ENCODE assay signal across 31 cellular contexts in genomic region chr10:96450514-96451207, GRCh38.
DNase-seq lines count a peak whose midpoint lies in the region; ATAC-seq, FAIRE-seq and TF ChIP-seq lines count a peak whose summit lies in the region.
"Had no signal": no experiment of that assay in that cellular context is flagged by ENCODE, and none has a peak within 500 bp of the region (broad histone marks: within the 10 kb centered on the region; RNA-seq: fewer than 3 reads in every experiment).

No MANE protein-coding gene starts in this region.

- no peaks in the 10 kb centered on the region; the same call in 1 of the 2 replicates for H3K9me2 ChIP-seq in GM23338 (ENCODE audit: insufficient read depth)

- H2BK12ac ChIP-seq in H1 (ENCODE audit: low read depth, low read length): peak overlapping the region; percentile 97

- H2BK120ac ChIP-seq in H1 (replicated peaks; ENCODE audit: low read depth, low read length): peak overlapping the region; percentile 95
- no peak overlapping the region for H2BK120ac ChIP-seq in mesendoderm (ENCODE audit: low read depth, low read length)

- no peaks in the 10 kb centered on the region for H3K36me3 ChIP-seq in GM23338 (ENCODE audit: insufficient read depth)
- no peaks in the 10 kb centered on the region for H3K36me3 ChIP-seq in H1 (ENCODE audit: control insufficient read depth in 2 of 4, insufficient read depth in 4 of 4, low read length in 3 of 4)
- no peaks in the 10 kb centered on the region for H3K36me3 ChIP-seq in mesendoderm (ENCODE audit: control insufficient read depth, insufficient read depth, low read length)
- H3K36me3 ChIP-seq in prostate gland: no peaks in the 10 kb centered on the region
- H3K36me3 ChIP-seq: BLaER1 had no signal

- H2BK20ac ChIP-seq in H1 (ENCODE audit: low read length): peak overlapping the region; percentile 88

- peaks cover 55% of the 10 kb centered on the region for H3K4me1 ChIP-seq in GM23338 (ENCODE audit: insufficient read depth)
- H3K4me1 ChIP-seq in H1 (replicated peaks in 1 of 4; ENCODE audit: control insufficient read depth in 3 of 4, insufficient read depth in 4 of 4, low read length in 3 of 4): peaks cover 25 to 34% (median 30%) of the 10 kb centered on the region in 4 experiments
- H3K4me1 ChIP-seq in mesendoderm (ENCODE audit: control insufficient read depth, low read depth, low read length): no peaks in the 10 kb centered on the region
- H3K4me1 ChIP-seq in prostate gland (replicated peaks): no peaks in the 10 kb centered on the region
- H3K4me1 ChIP-seq: BLaER1 had no signal

- H2BK5ac ChIP-seq in H1 (ENCODE audit: low read depth, low read length) (peak overlapping the region; percentile 82), mesendoderm (ENCODE audit: low read length) (no peak overlapping the region)

- no peaks in the 10 kb centered on the region for H3K9me3 Mint-ChIP-seq in GM23338
- H3K9me3 Mint-ChIP-seq: activated T-helper 1 cell treated with anti-CD3 and anti-CD28 coated beads, Interleukin-12 subunit alpha, Interleukin-12 subunit beta, Interleukin-2, Interleukin-4 antibody, amounts not matched to agents 30 ng/mL and 10 ng/mL and 1 ng/mL, durations not matched to agents 14 hours and 24 hours and 36 hours; central memory CD8-positive, alpha-beta T cell; mesothelial cell of epicardium; natural killer cell had no signal

- POLR2A ChIA-PET in H1 (lab: Charles Lee; ENCODE audit: partially characterized antibody): interaction anchor here (0.7 to 1.7 kb wide), 8 partner anchors 9 to 661 kb away, joined by 3 to 6 read pairs (median 4); no protein-coding TSS in a partner anchor

- DNase-seq in GM23338 (ENCODE audit: low spot score) (peak; percentile 93), NCI-H2107 (lab: John Stamatoyannopoulos, UW) (peak; percentile 3), H1 (ENCODE audit: low read depth in 1 of 2, low spot score in 2 of 2) (peak; percentile 52 to 62), mesendoderm (peak; percentile 78), prostate gland (ENCODE audit: low spot score) (no peak), GM13976 (ENCODE audit: low spot score) (no peak)
- DNase-seq: activated CD4-positive, alpha-beta T cell treated with anti-CD3 and anti-CD28 coated beads, Interleukin-2, amount 50 U/mL, for 1 hour; activated naive CD4-positive, alpha-beta T cell treated with anti-CD3 and anti-CD28 coated beads, Interleukin-2, amount 50 U/mL, for 16 hours; COR-L47; DMS79; dorsolateral prefrontal cortex; erythroblast; foreskin fibroblast; GM23248; left cardiac atrium; natural killer cell; NCI-H1930; NCI-H510A treated with DMSO at 0.1 percent for 48 hours; RPMI8226; stimulated activated CD4-positive, alpha-beta T cell treated with anti-CD3 and anti-CD28 coated beads, Interleukin-1b, Interleukin-23, amount 100 ng/mL, for 48 hours had no signal

- peak overlapping the region; percentile 49 for H3K4ac ChIP-seq in H1 (replicated peaks; ENCODE audit: insufficient read length, low read depth, low read length)
- no peak overlapping the region for H3K4ac ChIP-seq in mesendoderm (ENCODE audit: low read depth, low read length)

- no peak for TF ChIP-seq CTCF in GM23338 (conservative IDR thresholded peaks at IDR 0.05; ENCODE audit: low read depth in 2 of 2)
- TF ChIP-seq CTCF in H1 (IDR thresholded peaks at IDR 0.05; ENCODE audit: control extremely low read depth in 1 of 3, insufficient read depth in 1 of 3, low read depth in 1 of 3, low read length in 3 of 3): no peak
- no peak for TF ChIP-seq CTCF in prostate gland (IDR thresholded peaks at IDR 0.05)
- TF ChIP-seq CTCF in GM13976 (IDR thresholded peaks at IDR 0.05; ENCODE audit: borderline replicate concordance, control extremely low read depth, extremely low read depth, insufficient read depth, missing control alignments): no peak

- no peaks in the 10 kb centered on the region; the same call in 1 of the 2 replicates for H3K23me2 ChIP-seq in H1 (ENCODE audit: low read depth, low read length)

- ATAC-seq in GM23338: peak; percentile 96
- no peak for ATAC-seq in GM19328 (IDR thresholded peaks at IDR 0.05; ENCODE audit: unreplicated experiment)
- no peak for ATAC-seq in GM21619 (IDR thresholded peaks at IDR 0.05; ENCODE audit: unreplicated experiment)
- ATAC-seq: left cardiac atrium, natural killer cell had no signal

- 4% methylated on average over 12 of the region's 12 CpGs; no CpG with 5 or more reads in 1 of the 2 experiments for WGBS in H1 (ENCODE audit: extremely low coverage in 1 of 2, insufficient coverage in 1 of 2, insufficient read length in 1 of 2, insufficient replicate concordance in 2 of 2, low coverage in 1 of 2, low lambda C conversion rate in 2 of 2, missing lambda C conversion rate in 1 of 2), 2 experiments
- WGBS in mesendoderm (ENCODE audit: extremely low coverage, insufficient coverage, low lambda C conversion rate): no CpG with 5 or more reads among the region's 12 CpGs
- WGBS in prostate gland: 75% methylated on average over 12 of the region's 12 CpGs

- no peaks in the 10 kb centered on the region for H3K79me1 ChIP-seq in H1 (ENCODE audit: low read depth, low read length)
- H3K79me1 ChIP-seq in mesendoderm (ENCODE audit: low read length): no peaks in the 10 kb centered on the region

- CTCF ChIA-PET in H1 (lab: Charles Lee; ENCODE audit: partially characterized antibody): interaction anchor here (0.6 to 3.6 kb wide), 9 partner anchors 9 to 86 kb away, joined by 3 to 31 read pairs (median 4); partner anchors contain the start of gene TLL2

- H3K56ac ChIP-seq in H1 (replicated peaks; ENCODE audit: insufficient read length, low read depth, low read length) (peak overlapping the region; percentile 32), mesendoderm (ENCODE audit: low read length) (no peak overlapping the region)

- H2AFZ ChIP-seq in GM23338: no peak overlapping the region
- peak overlapping the region; percentile 37; the same call in 1 of the 2 replicates for H2AFZ ChIP-seq in H1 (ENCODE audit: low read length)
- H2AFZ ChIP-seq: GM23248 had no signal

- peaks cover 66% of the 10 kb centered on the region for H3K4me1 Mint-ChIP-seq in GM23338
- H3K4me1 Mint-ChIP-seq: central memory CD8-positive, alpha-beta T cell; IgD-negative memory B cell; natural killer cell had no signal

- no peak overlapping the region for H3K23ac ChIP-seq in H1 (ENCODE audit: insufficient read length)
- no peak overlapping the region for H3K23ac ChIP-seq in mesendoderm (ENCODE audit: low read length)

- TF ChIP-seq POLR2A in H1 (IDR thresholded peaks at IDR 0.05; ENCODE audit: control extremely low read depth in 1 of 2, low read depth in 2 of 2, low read length in 2 of 2) (0 out of 3 replicates have a peak, but pooled peaks of 1 of the 2 experiments have one; percentile 39), prostate gland (IDR thresholded peaks at IDR 0.05) (no peak)

- H3K27me3 ChIP-seq in GM23338 (ENCODE audit: insufficient read depth) (no peaks in the 10 kb centered on the region), H1 (replicated peaks in 1 of 4; ENCODE audit: control insufficient read depth in 3 of 4, extremely low read depth in 1 of 4, insufficient read depth in 3 of 4, low read length in 3 of 4) (no peaks in the 10 kb centered on the region), mesendoderm (ENCODE audit: insufficient read depth, low read length, poor library complexity) (no peaks in the 10 kb centered on the region), prostate gland (replicated peaks; ENCODE audit: insufficient read depth) (no peaks in the 10 kb centered on the region)
- H3K27me3 ChIP-seq: BLaER1, dorsolateral prefrontal cortex had no signal

- intact Hi-C loops in prostate gland (cut with DNase I): no loop called here

- H3K4me3 Mint-ChIP-seq in GM23338: peak overlapping the region; percentile 53
- H3K4me3 Mint-ChIP-seq: activated T-helper 1 cell treated with anti-CD3 and anti-CD28 coated beads, Interleukin-12 subunit alpha, Interleukin-12 subunit beta, Interleukin-2, Interleukin-4 antibody, amounts not matched to agents 30 ng/mL and 10 ng/mL and 1 ng/mL, durations not matched to agents 14 hours and 24 hours and 36 hours; central memory CD8-positive, alpha-beta T cell; IgD-negative memory B cell; mesothelial cell of epicardium; natural killer cell had no signal

- no peak overlapping the region for H3K14ac ChIP-seq in H1 (ENCODE audit: insufficient read length)

- H3K4me3 ChIP-seq in GM23338 (peak overlapping the region; percentile 34), H1 (ENCODE audit: extremely low read depth in 1 of 4, insufficient read depth in 2 of 4, low read depth in 3 of 4, low read length in 4 of 4) (peak overlapping the region in 1 of 4 experiments; percentile 44; a peak in 2 of 8 replicates), mesendoderm (ENCODE audit: low read length) (no peak overlapping the region), prostate gland (no peak overlapping the region)
- H3K4me3 ChIP-seq: BLaER1, dorsolateral prefrontal cortex, GM23248, SK-N-MC had no signal

- H2BK15ac ChIP-seq in H1 (ENCODE audit: low read length): no peak overlapping the region
- no peak overlapping the region for H2BK15ac ChIP-seq in mesendoderm (replicated peaks; ENCODE audit: low read depth)

- H4K20me1 ChIP-seq in GM23338 (replicated peaks; ENCODE audit: insufficient read depth) (no peaks in the 10 kb centered on the region), H1 (replicated peaks in 1 of 2; ENCODE audit: control insufficient read depth in 1 of 2, insufficient read depth in 2 of 2, low read length in 2 of 2) (no peaks in the 10 kb centered on the region)
- H4K20me1 ChIP-seq: BLaER1 had no signal

- in situ Hi-C loops in GM13976 (cut with MboI; ENCODE audit: low sequenced_read_pairs, unreplicated experiment): no loop called here

- H3K27me3 Mint-ChIP-seq in GM23338 (ENCODE audit: insufficient read depth, low read depth, poor library complexity): peaks cover under 1% of the 10 kb centered on the region

- TF ChIP-seq RAD21 in H1 (IDR thresholded peaks at IDR 0.05 in 1 of 2, conservative IDR thresholded peaks at IDR 0.05 in 1 of 2; ENCODE audit: low read depth in 2 of 2, low read length in 2 of 2): no peak

- TF ChIP-seq EP300 in H1 (IDR thresholded peaks at IDR 0.05; ENCODE audit: borderline replicate concordance in 1 of 2, low read depth in 2 of 2, low read length in 2 of 2): no peak

- peak overlapping the region; percentile 96 for H3K27ac Mint-ChIP-seq in GM23338
- H3K27ac Mint-ChIP-seq: activated T-helper 1 cell treated with anti-CD3 and anti-CD28 coated beads, Interleukin-12 subunit alpha, Interleukin-12 subunit beta, Interleukin-2, Interleukin-4 antibody, amounts not matched to agents 30 ng/mL and 10 ng/mL and 1 ng/mL, durations not matched to agents 14 hours and 24 hours and 36 hours; mesothelial cell of epicardium; natural killer cell; progenitor cell of endocrine pancreas had no signal

- no peak overlapping the region for H4K8ac ChIP-seq in H1 (ENCODE audit: extremely low read depth, insufficient read depth, low read length)
- H4K8ac ChIP-seq in mesendoderm (ENCODE audit: low read depth, low read length): no peak overlapping the region

- H4K5ac ChIP-seq in H1 (ENCODE audit: insufficient read length, low read depth, low read length) (peak overlapping the region; percentile 41), mesendoderm (ENCODE audit: low read length) (no peak overlapping the region)

- peaks cover 9% of the 10 kb centered on the region; the same call in 1 of the 2 replicates for H3F3A ChIP-seq in GM23338 (replicated peaks; ENCODE audit: low read depth)

- peak; percentile 93 for FAIRE-seq in H1 (lab: Jason Lieb, UNC)
- FAIRE-seq: GM12891 had no signal

- H3K18ac ChIP-seq in H1 (ENCODE audit: extremely low read depth, low read length) (peak overlapping the region; percentile 79; the same call in 1 of the 2 replicates), mesendoderm (ENCODE audit: low read length) (no peak overlapping the region)

- H3K4me2 ChIP-seq in GM23338: peak overlapping the region; percentile 56
- H3K4me2 ChIP-seq in H1 (ENCODE audit: insufficient read depth in 1 of 2, low read depth in 2 of 2, low read length in 2 of 2): peak overlapping the region; percentile 63 to 78
- H3K4me2 ChIP-seq in mesendoderm (ENCODE audit: low read length): no peak overlapping the region
- H3K4me2 ChIP-seq: BLaER1 had no signal

- peak overlapping the region in 2 of 4 experiments; percentile 2 to 67; a peak in 2 of 7 replicates for H3K9ac ChIP-seq in H1 (replicated peaks in 1 of 4; ENCODE audit: extremely low read depth in 1 of 4, low read depth in 3 of 4, low read length in 3 of 4)
- no peak overlapping the region for H3K9ac ChIP-seq in mesendoderm (ENCODE audit: low read length)
- H3K9ac ChIP-seq: BLaER1, GM23248 had no signal

- H3K9me3 ChIP-seq in H1 (ENCODE audit: insufficient read depth in 2 of 2, low read depth in 1 of 2, low read length in 1 of 2) (no peaks in the 10 kb centered on the region), prostate gland (no peaks in the 10 kb centered on the region)
- H3K9me3 ChIP-seq: BLaER1 had no signal

- H4K91ac ChIP-seq in H1 (replicated peaks; ENCODE audit: insufficient read length, low read length): peak overlapping the region; percentile 57

- no peaks in the 10 kb centered on the region for H3K79me2 ChIP-seq in GM23338 (replicated peaks; ENCODE audit: insufficient read depth)
- H3K79me2 ChIP-seq in H1 (ENCODE audit: control insufficient read depth in 1 of 2, insufficient read depth in 2 of 2, low read length in 2 of 2): no peaks in the 10 kb centered on the region
- H3K79me2 ChIP-seq in mesendoderm (ENCODE audit: control insufficient read depth, insufficient read depth, low read length): no peaks in the 10 kb centered on the region

- no peaks in the 10 kb centered on the region; the same call in 2 of the 3 replicates for H3K36me3 Mint-ChIP-seq in GM23338 (ENCODE audit: low read depth)
- H3K36me3 Mint-ChIP-seq: mesothelial cell of epicardium, natural killer cell had no signal

- H3K27ac ChIP-seq in GM23338 (ENCODE audit: low read depth) (peak overlapping the region; percentile 98), H1 (ENCODE audit: low read depth, low read length) (peak overlapping the region; percentile 84), mesendoderm (ENCODE audit: low read depth, low read length) (no peak overlapping the region), prostate gland (no peak overlapping the region)
- H3K27ac ChIP-seq: BLaER1, dorsolateral prefrontal cortex, GM23248, SK-N-MC, VCaP had no signal

- H2AK5ac ChIP-seq in H1 (ENCODE audit: low read depth, low read length) (0 out of 2 replicates have a peak overlapping the region, but pooled peaks have one; percentile 67), mesendoderm (ENCODE audit: low read length) (no peak overlapping the region)

Comparison
In these comparisons a context has a peak if more than half of its experiments do, and no peak if none do; other contexts are left out.
1. DNase-seq: peak in GM23338 (single experiment), NCI-H2107 (single experiment), H1 (2 of 2) and mesendoderm (single experiment); none in prostate gland (single experiment) and GM13976 (single experiment).
2. H3K27ac ChIP-seq: peak in GM23338 (single experiment) and H1 (single experiment); none in mesendoderm (single experiment) and prostate gland (0 of 2).